ENCODE assay signal across 16 cellular contexts in genomic region chr12:122876724-122877123, GRCh38. TPM values are rescaled to one million over a fixed set of nuclear protein-coding genes. Genes with fewer than 3 reads are reported as not detected.
A peak's percentile ranks its signal among the peaks of the same experiment; 100 is the strongest.
DNase-seq lines count a peak whose midpoint lies in the region; ATAC-seq and TF ChIP-seq lines count a peak whose summit lies in the region.
"Had no signal": no experiment of that assay in that cellular context is flagged by ENCODE, and none has a peak within 500 bp of the region (broad histone marks: within the 10 kb centered on the region; RNA-seq: fewer than 3 reads in every experiment).

No MANE protein-coding gene starts in this region.

- peaks cover 93% of the 10 kb centered on the region for H3K4me1 Mint-ChIP-seq in activated naive CD8-positive, alpha-beta T cell (ENCODE audit: low read depth)
- H3K4me1 Mint-ChIP-seq in activated naive CD8-positive, alpha-beta T cell treated with anti-CD3 and anti-CD28 coated beads, Interleukin-2, amount 50 U/mL, for 24 hours, result peaks cover 98% of the 10 kb centered on the region

- ATAC-seq in activated naive CD8-positive, alpha-beta T cell treated with anti-CD3 and anti-CD28 coated beads, Interleukin-2, amount 50 U/mL, for 24 hours, result no peak
- ATAC-seq in RWPE2 (ENCODE audit: low read depth) (no peak), body of pancreas (no peak), GM21515 (IDR thresholded peaks at IDR 0.05; ENCODE audit: unreplicated experiment) (no peak)

- no peak for DNase-seq in activated naive CD8-positive, alpha-beta T cell treated with anti-CD3 and anti-CD28 coated beads, Interleukin-2, amount 50 U/mL, for 24 hours
- DNase-seq in RWPE2 (ENCODE audit: low spot score), result no peak
- peak; percentile 39 for DNase-seq in iris pigment epithelial cell (ENCODE audit: low read depth)
- DNase-seq in spleen, result no peak
- no peak for DNase-seq in body of pancreas
- DNase-seq in cerebellar cortex (ENCODE audit: low spot score), result no peak
- DNase-seq: activated CD4-positive, CD25-positive, alpha-beta regulatory T cell treated with anti-CD3 and anti-CD28 coated beads, Interleukin-2, amount 50 U/mL, for 72 hours; caudate nucleus; foreskin melanocyte; mesenchymal stem cell; MG63; NCI-H526 treated with DMSO at 0.1 percent for 48 hours; trophoblast cell had no signal

- TF ChIP-seq POLR2A in spleen (IDR thresholded peaks at IDR 0.05), result no peak
- TF ChIP-seq POLR2A in body of pancreas (IDR thresholded peaks at IDR 0.05), result no peak

- peaks cover 10% of the 10 kb centered on the region for H3K36me3 Mint-ChIP-seq in activated naive CD8-positive, alpha-beta T cell
- peaks cover 18% of the 10 kb centered on the region for H3K36me3 Mint-ChIP-seq in activated naive CD8-positive, alpha-beta T cell treated with anti-CD3 and anti-CD28 coated beads, Interleukin-2, amount 50 U/mL, for 24 hours (ENCODE audit: low read depth)

- H3K27me3 ChIP-seq in RWPE2 (ENCODE audit: insufficient read depth, poor library complexity, severe bottlenecking) (no peaks in the 10 kb centered on the region), spleen (replicated peaks in 1 of 7) (no peaks in the 10 kb centered on the region), body of pancreas (no peaks in the 10 kb centered on the region)
- H3K27me3 ChIP-seq: MG63 had no signal

- no peaks in the 10 kb centered on the region for H3K27me3 Mint-ChIP-seq in activated naive CD8-positive, alpha-beta T cell
- peaks cover 6% of the 10 kb centered on the region for H3K27me3 Mint-ChIP-seq in activated naive CD8-positive, alpha-beta T cell treated with anti-CD3 and anti-CD28 coated beads, Interleukin-2, amount 50 U/mL, for 24 hours

- intact Hi-C loops in spleen (cut with DNase I; ENCODE audit: low total_unique reads) (no loop called here), body of pancreas (cut with DNase I) (no loop called here)

- peaks cover 39% of the 10 kb centered on the region for H3K36me3 ChIP-seq in RWPE2 (ENCODE audit: low read depth)
- H3K36me3 ChIP-seq in spleen, result peaks cover 0 to 42% (median 0%) of the 10 kb centered on the region in 6 donors
- no peaks in the 10 kb centered on the region for H3K36me3 ChIP-seq in body of pancreas (replicated peaks in 1 of 2; ENCODE audit: insufficient read depth in 1 of 2, low read depth in 2 of 2)
- H3K36me3 ChIP-seq: MG63 had no signal

- no peak overlapping the region for H3K4me3 Mint-ChIP-seq in activated naive CD8-positive, alpha-beta T cell
- H3K4me3 Mint-ChIP-seq in activated naive CD8-positive, alpha-beta T cell treated with anti-CD3 and anti-CD28 coated beads, Interleukin-2, amount 50 U/mL, for 24 hours, result no peak overlapping the region
- H3K4me3 Mint-ChIP-seq: activated naive CD4-positive, alpha-beta T cell treated with anti-CD3 and anti-CD28 coated beads for 36 hours had no signal

- peaks cover 57% of the 10 kb centered on the region for H3K4me1 ChIP-seq in RWPE2 (ENCODE audit: insufficient read depth, poor library complexity, severe bottlenecking)
- peaks cover 85 to 100% (median 100%) of the 10 kb centered on the region in 6 donors for H3K4me1 ChIP-seq in spleen
- H3K4me1 ChIP-seq in body of pancreas, result peaks cover 93% of the 10 kb centered on the region

- no peak for TF ChIP-seq CTCF in RWPE2 (IDR thresholded peaks at IDR 0.05; ENCODE audit: poor library complexity, severe bottlenecking)
- TF ChIP-seq CTCF in spleen (IDR thresholded peaks at IDR 0.05 in 8 of 11, conservative IDR thresholded peaks at IDR 0.05 in 3 of 11), result no peak
- TF ChIP-seq CTCF in body of pancreas (IDR thresholded peaks at IDR 0.05), result no peak

- peak overlapping the region; percentile 13 for H3K27ac Mint-ChIP-seq in activated naive CD8-positive, alpha-beta T cell
- no peak overlapping the region for H3K27ac Mint-ChIP-seq in activated naive CD8-positive, alpha-beta T cell treated with anti-CD3 and anti-CD28 coated beads, Interleukin-2, amount 50 U/mL, for 24 hours

- no peaks in the 10 kb centered on the region for H3K9me3 Mint-ChIP-seq in activated naive CD8-positive, alpha-beta T cell (ENCODE audit: low read depth)
- no peaks in the 10 kb centered on the region for H3K9me3 Mint-ChIP-seq in activated naive CD8-positive, alpha-beta T cell treated with anti-CD3 and anti-CD28 coated beads, Interleukin-2, amount 50 U/mL, for 24 hours
- H3K9me3 Mint-ChIP-seq: activated naive CD4-positive, alpha-beta T cell treated with anti-CD3 and anti-CD28 coated beads for 36 hours had no signal

- WGBS in spleen, 5 donors, result 50 to 73% (median 72%) methylated on average over 3 of the region's 3 CpGs
- 74 to 86% methylated on average over 3 of the region's 3 CpGs for WGBS in body of pancreas, 2 donors

- H3K27ac ChIP-seq in RWPE2 (ENCODE audit: poor library complexity, severe bottlenecking) (peak overlapping the region; percentile 80), spleen (peak overlapping the region in 7 of 8 donors; percentile 11 to 81 (median 58)), body of pancreas (no peak overlapping the region)

- H3K4me3 ChIP-seq in RWPE2 (ENCODE audit: severe bottlenecking), result no peak overlapping the region
- no peak overlapping the region for H3K4me3 ChIP-seq in spleen
- no peak overlapping the region for H3K4me3 ChIP-seq in body of pancreas
- H3K4me3 ChIP-seq: MG63 had no signal

- no peaks in the 10 kb centered on the region for H3K9me3 ChIP-seq in RWPE2 (ENCODE audit: severe bottlenecking)
- H3K9me3 ChIP-seq in spleen, result no peaks in the 10 kb centered on the region
- H3K9me3 ChIP-seq in body of pancreas, result no peaks in the 10 kb centered on the region
- H3K9me3 ChIP-seq: MG63 had no signal

RNA-seq across cellular contexts. Expression of gene VPS37B, which starts 19.2 kb away (rescaled TPM):
- total RNA-seq in spleen, result 10 to 100 TPM; 43.4 to 67.5 (median 54.2) TPM
- 10 to 100 TPM; 24.8 to 42.7 (median 29.6) TPM for polyA plus RNA-seq in spleen
- 10 to 100 TPM; 18.7 to 46.8 TPM for total RNA-seq in body of pancreas

RNA-seq across cellular contexts. Expression of gene HIP1R, which starts 41.5 kb away (rescaled TPM):
- total RNA-seq in spleen (10 to 100 TPM; 40.3 to 65.2 (median 48.0) TPM), body of pancreas (100 to 1,000 TPM; 111 to 183 TPM)
- polyA plus RNA-seq in spleen, result 10 to 100 TPM; 42.2 to 65.9 (median 65.1) TPM

Comparison
In these comparisons a context has a peak if more than half of its experiments do, and no peak if none do; other contexts are left out.
1. H3K27ac ChIP-seq: peak in RWPE2 (single experiment) and spleen (7 of 8); none in body of pancreas (0 of 4).